27 cellular contexts compared by ENCODE assay signal in the genomic region with DNA sequence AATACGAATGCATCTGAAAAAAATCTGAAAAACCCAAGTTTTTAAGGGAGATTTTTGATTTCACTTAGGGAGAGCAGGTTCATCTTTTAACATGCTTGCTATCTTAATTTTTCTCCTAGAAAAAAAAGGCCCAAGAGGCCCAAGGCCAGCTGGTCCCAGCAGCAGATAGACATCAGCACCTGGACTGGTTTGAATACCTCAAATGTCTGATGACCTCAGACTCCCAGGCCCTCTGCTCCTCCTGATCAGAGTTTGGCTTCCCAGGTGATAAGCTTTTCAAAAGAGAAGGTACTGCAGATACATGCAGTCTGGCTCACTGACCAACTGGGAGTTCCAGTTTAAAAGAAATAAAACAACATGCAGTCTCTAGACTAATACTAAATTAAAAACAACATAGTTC.
"Had no signal": no experiment of that assay in that cellular context is flagged by ENCODE, and none has a peak within 500 bp of the region (broad histone marks: within the 10 kb centered on the region; RNA-seq: fewer than 3 reads in every experiment).

No MANE protein-coding gene starts in this region.

- H3K4me3 ChIP-seq: left lung, lower lobe of right lung, ovary, skin epidermis, stomach, testis, thyroid gland, transverse colon, upper lobe of right lung had no signal

- ATAC-seq: left colon; left lung; lower lobe of right lung; natural killer cell; right cardiac atrium; sciatic nerve; stimulated activated naive B cell treated with anti-CD40 and anti-IgM and Interleukin-4, amounts not matched to agents 10 μg/mL and 1 μg/mL and 100 μg/mL, for 72 hours; stimulated activated naive CD8-positive, alpha-beta T cell treated with anti-CD3 and anti-CD28 coated beads, Interleukin-15, Interleukin-2, amounts not matched to agents 100 U/mL and 50 U/mL, for 24 hours; upper lobe of right lung had no signal

- H3K27me3 ChIP-seq: left lung, ovary, stomach, testis, thyroid gland, transverse colon, upper lobe of right lung had no signal

- H3K27ac ChIP-seq: left lung, lower lobe of right lung, ovary, skin epidermis, stomach, testis, thyroid gland, transverse colon, upper lobe of right lung had no signal

- H3K27ac Mint-ChIP-seq: mesothelial cell of epicardium; naive B cell; natural killer cell; progenitor cell of endocrine pancreas; stimulated activated naive B cell treated with anti-CD40 and anti-IgM and Interleukin-4, amounts not matched to agents 10 μg/mL and 1 μg/mL and 100 μg/mL, for 72 hours had no signal

- H3K4me3 Mint-ChIP-seq: mesothelial cell of epicardium; naive B cell; natural killer cell; stimulated activated naive B cell treated with anti-CD40 and anti-IgM and Interleukin-4, amounts not matched to agents 10 μg/mL and 1 μg/mL and 100 μg/mL, for 72 hours had no signal

- H3K36me3 Mint-ChIP-seq: mesothelial cell of epicardium, naive B cell had no signal

- H3K4me1 Mint-ChIP-seq: natural killer cell had no signal

- H3K4me1 ChIP-seq: left lung, lower lobe of right lung, testis, thyroid gland, transverse colon, upper lobe of right lung had no signal

- H3K27me3 Mint-ChIP-seq: naive B cell; progenitor cell of endocrine pancreas; stimulated activated naive B cell treated with anti-CD40 and anti-IgM and Interleukin-4, amounts not matched to agents 10 μg/mL and 1 μg/mL and 100 μg/mL, for 72 hours had no signal

- H3K9me3 ChIP-seq: left lung, lower lobe of right lung, ovary, stomach, testis, thyroid gland, transverse colon, upper lobe of right lung had no signal

- DNase-seq: hippocampal formation; kidney; left colon; left lung; lower lobe of right lung; mammary epithelial cell; mesenchymal stem cell; naive B cell; natural killer cell; ovary; retina; right cardiac atrium; stimulated activated CD4-positive, alpha-beta T cell treated with anti-CD3 and anti-CD28 coated beads, Interleukin-12 subunit alpha, Interleukin-12 subunit beta, amount 100 ng/mL, for 4 hours; stimulated activated CD4-positive, alpha-beta T cell treated with anti-CD3 and anti-CD28 coated beads, Interleukin-15, amount 100 ng/mL, for 24 hours; stimulated activated CD4-positive, alpha-beta T cell treated with anti-CD3 and anti-CD28 coated beads, Interleukin-2, amount 100 ng/mL, for 24 hours; stimulated activated CD4-positive, alpha-beta T cell treated with anti-CD3 and anti-CD28 coated beads, Interleukin-4, amount 100 ng/mL, for 1 hour; stimulated activated naive B cell treated with anti-CD40 and anti-IgM and Interleukin-4, amounts not matched to agents 10 μg/mL and 1 μg/mL and 100 μg/mL, for 72 hours; stimulated activated naive CD8-positive, alpha-beta T cell treated with anti-CD3 and anti-CD28 coated beads, Interleukin-15, Interleukin-2, amounts not matched to agents 100 U/mL and 50 U/mL, for 24 hours; stomach; testis; thyroid gland; transverse colon; upper lobe of right lung had no signal

- H3K36me3 ChIP-seq: ovary, thyroid gland had no signal
